Comparison of ENCODE assay signal across 8 cellular contexts in genomic region chr11:122202161-122202950, GRCh38.
DNase-seq lines count a peak whose midpoint lies in the region; ATAC-seq and TF ChIP-seq lines count a peak whose summit lies in the region.

No MANE protein-coding gene starts in this region.

- H3K27me3 ChIP-seq in right lobe of liver, result no peaks in the 10 kb centered on the region
- H3K27me3 ChIP-seq in tibial nerve, result no peaks in the 10 kb centered on the region

- intact Hi-C loops in right lobe of liver (cut with DNase I), result loop anchor here in 1 of 2 donors (5.0 kb wide), 1 partner anchor 545 kb away; no protein-coding TSS in a partner anchor

- 40% methylated on average over 16 of the region's 16 CpGs for WGBS in right lobe of liver (ENCODE audit: insufficient coverage, low coverage, low lambda C conversion rate, missing lambda C conversion rate)
- 12 to 16% methylated on average over 16 of the region's 16 CpGs for WGBS in tibial nerve, 2 donors

- DNase-seq in HPDE6-E6E7 (ENCODE audit: extremely low spot score) (peak; percentile 14), right lobe of liver (peak in 2 of 3 donors; percentile 19 to 48), tibial nerve (ENCODE audit: low spot score in 2 of 2) (peak in 1 of 2 donors; percentile 21), NCI-H1417 treated with DMSO at 0.1 percent for 48 hours (lab: John Stamatoyannopoulos, UW) (no peak), OCI-M2 (lab: John Stamatoyannopoulos, UW; ENCODE audit: unreplicated experiment) (no peak)
- DNase-seq in activated CD4-positive, alpha-beta T cell treated with anti-CD3 and anti-CD28 coated beads, Interleukin-2, amount 50 U/mL, for 1 hour, result no peak

- peak overlapping the region; percentile 88 for H3K27ac ChIP-seq in cingulate gyrus (ENCODE audit: low read depth, low read length)
- H3K27ac ChIP-seq in right lobe of liver, result peak overlapping the region in 2 of 3 donors; percentile 11 to 41
- peak overlapping the region; percentile 53 to 93 (median 79) for H3K27ac ChIP-seq in tibial nerve

- TF ChIP-seq POLR2A in right lobe of liver (IDR thresholded peaks at IDR 0.05) (no peak), tibial nerve (IDR thresholded peaks at IDR 0.05) (no peak)

- peak overlapping the region in 2 of 3 donors; percentile 27 to 38 for H3K4me3 ChIP-seq in right lobe of liver
- peak overlapping the region; percentile 31 to 52 (median 39) for H3K4me3 ChIP-seq in tibial nerve

- H3K36me3 ChIP-seq in right lobe of liver (no peaks in the 10 kb centered on the region), tibial nerve (no peaks in the 10 kb centered on the region)

- H3K4me1 ChIP-seq in right lobe of liver, result peaks cover 0 to 22% (median 5%) of the 10 kb centered on the region in 4 donors
- H3K4me1 ChIP-seq in tibial nerve, result peaks cover 0 to 94% (median 17%) of the 10 kb centered on the region in 4 donors

- TF ChIP-seq CTCF in right lobe of liver (IDR thresholded peaks at IDR 0.05), result no peak
- no peak for TF ChIP-seq CTCF in tibial nerve (IDR thresholded peaks at IDR 0.05)

- ATAC-seq in right lobe of liver (peak; percentile 73 to 78 (median 76)), GM18858 (IDR thresholded peaks at IDR 0.05; ENCODE audit: unreplicated experiment) (no peak)

- no peaks in the 10 kb centered on the region for H3K9me3 ChIP-seq in right lobe of liver
- H3K9me3 ChIP-seq in tibial nerve, result no peaks in the 10 kb centered on the region

- TF ChIP-seq EP300 in tibial nerve (IDR thresholded peaks at IDR 0.05), result peak in 1 of 2 donors; percentile 5

Comparison
In these comparisons a context has a peak if more than half of its experiments do, and no peak if none do; other contexts are left out.
1. DNase-seq: peak in HPDE6-E6E7 (single experiment) and right lobe of liver (2 of 3); none in NCI-H1417 treated with DMSO at 0.1 percent for 48 hours (single experiment), activated CD4-positive, alpha-beta T cell treated with anti-CD3 and anti-CD28 coated beads, Interleukin-2, amount 50 U/mL, for 1 hour (single experiment) and OCI-M2 (single experiment).
2. H3K27ac ChIP-seq: peak in every context shown above with its lines; median percentile 88 in cingulate gyrus; 79 in tibial nerve; 26 in right lobe of liver.